ENCODE assay signal across 1 cellular context in the genomic region with DNA sequence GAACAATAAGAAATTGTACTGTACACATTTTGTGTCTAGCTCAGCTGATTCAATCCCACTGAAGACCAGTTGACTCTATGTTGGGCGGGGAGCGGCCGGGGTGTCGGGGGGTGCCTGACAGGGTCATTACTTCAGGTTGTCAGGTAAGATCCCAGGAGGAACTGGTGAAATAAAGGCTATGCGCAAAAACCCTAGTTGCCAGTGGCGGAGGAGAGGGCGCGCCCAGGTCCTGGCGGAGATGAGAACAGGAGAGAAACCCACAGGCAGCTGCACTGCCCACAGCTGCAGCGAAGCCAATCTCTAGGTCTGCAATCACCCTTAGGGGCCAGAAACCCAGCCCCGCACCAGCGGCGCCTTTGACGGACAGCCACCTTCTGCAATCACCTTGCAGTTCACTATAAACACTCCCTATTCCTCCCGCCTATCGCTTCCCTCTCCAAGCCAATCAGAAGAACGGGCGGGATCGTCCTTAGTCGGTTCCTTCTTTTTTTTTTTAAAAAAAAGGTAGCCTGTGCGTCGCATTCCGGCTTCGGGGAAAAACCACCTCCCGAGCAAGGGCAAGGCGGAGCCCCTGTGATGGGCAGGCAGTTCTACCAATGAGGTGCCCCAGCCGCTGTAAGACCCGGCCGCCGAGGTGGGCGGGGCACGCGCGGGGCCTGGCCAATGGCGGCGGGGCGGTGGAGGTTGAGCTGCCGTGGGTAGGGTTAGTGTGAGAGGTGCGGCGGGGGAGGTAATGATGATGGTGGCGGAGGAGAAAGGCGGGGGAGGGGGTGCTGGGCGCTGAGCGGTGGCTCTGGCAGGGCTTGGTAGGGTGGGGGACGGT.
TF ChIP-seq lines count a peak whose summit lies in the region.

A gene (plus strand): TSS at position 707 of the 823 bp plus-strand sequence. CDS start 1,479 bp downstream, outside the sequence.

TF ChIP-seq in HepG2, 621 proteins besides CTCF, POLR2A, EP300 and RAD21 (continued from another document and continues in another):
- TF ChIP-seq, protein P1, sequence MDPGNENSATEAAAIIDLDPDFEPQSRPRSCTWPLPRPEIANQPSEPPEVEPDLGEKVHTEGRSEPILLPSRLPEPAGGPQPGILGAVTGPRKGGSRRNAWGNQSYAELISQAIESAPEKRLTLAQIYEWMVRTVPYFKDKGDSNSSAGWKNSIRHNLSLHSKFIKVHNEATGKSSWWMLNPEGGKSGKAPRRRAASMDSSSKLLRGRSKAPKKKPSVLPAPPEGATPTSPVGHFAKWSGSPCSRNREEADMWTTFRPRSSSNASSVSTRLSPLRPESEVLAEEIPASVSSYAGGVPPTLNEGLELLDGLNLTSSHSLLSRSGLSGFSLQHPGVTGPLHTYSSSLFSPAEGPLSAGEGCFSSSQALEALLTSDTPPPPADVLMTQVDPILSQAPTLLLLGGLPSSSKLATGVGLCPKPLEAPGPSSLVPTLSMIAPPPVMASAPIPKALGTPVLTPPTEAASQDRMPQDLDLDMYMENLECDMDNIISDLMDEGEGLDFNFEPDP (CRISPR knock-in tag; conservative IDR thresholded peaks at IDR 0.05): no peak
- TF ChIP-seq RBM22 (optimal IDR thresholded peaks at IDR 0.05; ENCODE audit: low read length): peak; percentile 53
- TF ChIP-seq, protein P2, sequence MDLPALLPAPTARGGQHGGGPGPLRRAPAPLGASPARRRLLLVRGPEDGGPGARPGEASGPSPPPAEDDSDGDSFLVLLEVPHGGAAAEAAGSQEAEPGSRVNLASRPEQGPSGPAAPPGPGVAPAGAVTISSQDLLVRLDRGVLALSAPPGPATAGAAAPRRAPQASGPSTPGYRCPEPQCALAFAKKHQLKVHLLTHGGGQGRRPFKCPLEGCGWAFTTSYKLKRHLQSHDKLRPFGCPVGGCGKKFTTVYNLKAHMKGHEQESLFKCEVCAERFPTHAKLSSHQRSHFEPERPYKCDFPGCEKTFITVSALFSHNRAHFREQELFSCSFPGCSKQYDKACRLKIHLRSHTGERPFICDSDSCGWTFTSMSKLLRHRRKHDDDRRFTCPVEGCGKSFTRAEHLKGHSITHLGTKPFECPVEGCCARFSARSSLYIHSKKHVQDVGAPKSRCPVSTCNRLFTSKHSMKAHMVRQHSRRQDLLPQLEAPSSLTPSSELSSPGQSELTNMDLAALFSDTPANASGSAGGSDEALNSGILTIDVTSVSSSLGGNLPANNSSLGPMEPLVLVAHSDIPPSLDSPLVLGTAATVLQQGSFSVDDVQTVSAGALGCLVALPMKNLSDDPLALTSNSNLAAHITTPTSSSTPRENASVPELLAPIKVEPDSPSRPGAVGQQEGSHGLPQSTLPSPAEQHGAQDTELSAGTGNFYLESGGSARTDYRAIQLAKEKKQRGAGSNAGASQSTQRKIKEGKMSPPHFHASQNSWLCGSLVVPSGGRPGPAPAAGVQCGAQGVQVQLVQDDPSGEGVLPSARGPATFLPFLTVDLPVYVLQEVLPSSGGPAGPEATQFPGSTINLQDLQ (CRISPR knock-in tag; IDR thresholded peaks at IDR 0.05): no peak
- TF ChIP-seq FOSL2 (CRISPR knock-in tag; IDR thresholded peaks at IDR 0.05): peak; percentile 12; the same call in 1 of the 2 replicates
- TF ChIP-seq, protein P3, sequence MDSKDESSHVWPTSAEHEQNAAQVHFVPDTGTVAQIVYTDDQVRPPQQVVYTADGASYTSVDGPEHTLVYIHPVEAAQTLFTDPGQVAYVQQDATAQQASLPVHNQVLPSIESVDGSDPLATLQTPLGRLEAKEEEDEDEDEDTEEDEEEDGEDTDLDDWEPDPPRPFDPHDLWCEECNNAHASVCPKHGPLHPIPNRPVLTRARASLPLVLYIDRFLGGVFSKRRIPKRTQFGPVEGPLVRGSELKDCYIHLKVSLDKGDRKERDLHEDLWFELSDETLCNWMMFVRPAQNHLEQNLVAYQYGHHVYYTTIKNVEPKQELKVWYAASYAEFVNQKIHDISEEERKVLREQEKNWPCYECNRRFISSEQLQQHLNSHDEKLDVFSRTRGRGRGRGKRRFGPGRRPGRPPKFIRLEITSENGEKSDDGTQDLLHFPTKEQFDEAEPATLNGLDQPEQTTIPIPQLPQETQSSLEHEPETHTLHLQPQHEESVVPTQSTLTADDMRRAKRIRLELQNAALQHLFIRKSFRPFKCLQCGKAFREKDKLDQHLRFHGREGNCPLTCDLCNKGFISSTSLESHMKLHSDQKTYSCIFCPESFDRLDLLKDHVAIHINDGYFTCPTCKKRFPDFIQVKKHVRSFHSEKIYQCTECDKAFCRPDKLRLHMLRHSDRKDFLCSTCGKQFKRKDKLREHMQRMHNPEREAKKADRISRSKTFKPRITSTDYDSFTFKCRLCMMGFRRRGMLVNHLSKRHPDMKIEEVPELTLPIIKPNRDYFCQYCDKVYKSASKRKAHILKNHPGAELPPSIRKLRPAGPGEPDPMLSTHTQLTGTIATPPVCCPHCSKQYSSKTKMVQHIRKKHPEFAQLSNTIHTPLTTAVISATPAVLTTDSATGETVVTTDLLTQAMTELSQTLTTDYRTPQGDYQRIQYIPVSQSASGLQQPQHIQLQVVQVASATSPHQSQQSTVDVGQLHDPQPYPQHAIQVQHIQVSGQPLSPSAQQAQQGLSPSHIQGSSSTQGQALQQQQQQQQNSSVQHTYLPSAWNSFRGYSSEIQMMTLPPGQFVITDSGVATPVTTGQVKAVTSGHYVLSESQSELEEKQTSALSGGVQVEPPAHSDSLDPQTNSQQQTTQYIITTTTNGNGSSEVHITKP (CRISPR knock-in tag; IDR thresholded peaks at IDR 0.05; ENCODE audit: low read depth): peak; percentile 66; the same call in 1 of the 2 replicates
- TF ChIP-seq CHD2 (IDR thresholded peaks at IDR 0.05; ENCODE audit: low read depth, low read length): no peak; the same call in 1 of the 2 replicates
- TF ChIP-seq ZFP1 (CRISPR knock-in tag; IDR thresholded peaks at IDR 0.05): peak; percentile 16; the same call in 1 of the 2 replicates
- TF ChIP-seq ISL2 (CRISPR knock-in tag; IDR thresholded peaks at IDR 0.05): peak; percentile 44; the same call in 1 of the 2 replicates
- TF ChIP-seq ZNF552 (CRISPR knock-in tag; IDR thresholded peaks at IDR 0.05; ENCODE audit: borderline replicate concordance): no peak
- peak; percentile 47; the same call in 1 of the 2 replicates for TF ChIP-seq ZNF333 (CRISPR knock-in tag; IDR thresholded peaks at IDR 0.05; ENCODE audit: borderline replicate concordance)
- TF ChIP-seq HNF4G (IDR thresholded peaks at IDR 0.05; ENCODE audit: borderline replicate concordance, low read depth, low read length): no peak
- no peak for TF ChIP-seq HNF4G (CRISPR knock-in tag; IDR thresholded peaks at IDR 0.05; ENCODE audit: borderline replicate concordance, low read depth)
- 0 out of 2 replicates have a peak, but pooled peaks have one; percentile 33 for TF ChIP-seq ETV5 (CRISPR knock-in tag; IDR thresholded peaks at IDR 0.05; ENCODE audit: borderline replicate concordance)
- TF ChIP-seq ZNF350 (CRISPR knock-in tag; IDR thresholded peaks at IDR 0.05; ENCODE audit: borderline replicate concordance, low read depth): no peak
- TF ChIP-seq, protein P4, sequence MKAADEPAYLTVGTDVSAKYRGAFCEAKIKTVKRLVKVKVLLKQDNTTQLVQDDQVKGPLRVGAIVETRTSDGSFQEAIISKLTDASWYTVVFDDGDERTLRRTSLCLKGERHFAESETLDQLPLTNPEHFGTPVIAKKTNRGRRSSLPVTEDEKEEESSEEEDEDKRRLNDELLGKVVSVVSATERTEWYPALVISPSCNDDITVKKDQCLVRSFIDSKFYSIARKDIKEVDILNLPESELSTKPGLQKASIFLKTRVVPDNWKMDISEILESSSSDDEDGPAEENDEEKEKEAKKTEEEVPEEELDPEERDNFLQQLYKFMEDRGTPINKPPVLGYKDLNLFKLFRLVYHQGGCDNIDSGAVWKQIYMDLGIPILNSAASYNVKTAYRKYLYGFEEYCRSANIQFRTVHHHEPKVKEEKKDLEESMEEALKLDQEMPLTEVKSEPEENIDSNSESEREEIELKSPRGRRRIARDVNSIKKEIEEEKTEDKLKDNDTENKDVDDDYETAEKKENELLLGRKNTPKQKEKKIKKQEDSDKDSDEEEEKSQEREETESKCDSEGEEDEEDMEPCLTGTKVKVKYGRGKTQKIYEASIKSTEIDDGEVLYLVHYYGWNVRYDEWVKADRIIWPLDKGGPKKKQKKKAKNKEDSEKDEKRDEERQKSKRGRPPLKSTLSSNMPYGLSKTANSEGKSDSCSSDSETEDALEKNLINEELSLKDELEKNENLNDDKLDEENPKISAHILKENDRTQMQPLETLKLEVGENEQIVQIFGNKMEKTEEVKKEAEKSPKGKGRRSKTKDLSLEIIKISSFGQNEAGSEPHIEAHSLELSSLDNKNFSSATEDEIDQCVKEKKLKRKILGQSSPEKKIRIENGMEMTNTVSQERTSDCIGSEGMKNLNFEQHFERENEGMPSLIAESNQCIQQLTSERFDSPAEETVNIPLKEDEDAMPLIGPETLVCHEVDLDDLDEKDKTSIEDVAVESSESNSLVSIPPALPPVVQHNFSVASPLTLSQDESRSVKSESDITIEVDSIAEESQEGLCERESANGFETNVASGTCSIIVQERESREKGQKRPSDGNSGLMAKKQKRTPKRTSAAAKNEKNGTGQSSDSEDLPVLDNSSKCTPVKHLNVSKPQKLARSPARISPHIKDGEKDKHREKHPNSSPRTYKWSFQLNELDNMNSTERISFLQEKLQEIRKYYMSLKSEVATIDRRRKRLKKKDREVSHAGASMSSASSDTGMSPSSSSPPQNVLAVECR (CRISPR knock-in tag; IDR thresholded peaks at IDR 0.05; ENCODE audit: borderline replicate concordance): peak; percentile 40; the same call in 1 of the 2 replicates
- no peak for TF ChIP-seq RNF2 (conservative IDR thresholded peaks at IDR 0.05; ENCODE audit: low read depth)
- TF ChIP-seq ATRX (CRISPR knock-in tag; IDR thresholded peaks at IDR 0.05; ENCODE audit: borderline replicate concordance): no peak
- no peak for TF ChIP-seq POLR2AphosphoS2 (IDR thresholded peaks at IDR 0.05; ENCODE audit: low read depth, low read length)
- 0 out of 2 replicates have a peak, but pooled peaks have one; percentile 15 for TF ChIP-seq GTF3A (CRISPR knock-in tag; conservative IDR thresholded peaks at IDR 0.05)
- TF ChIP-seq ZNF670 (CRISPR knock-in tag; IDR thresholded peaks at IDR 0.05; ENCODE audit: borderline replicate concordance): 0 out of 2 replicates have a peak, but pooled peaks have one; percentile 66
- no peak for TF ChIP-seq ARNT (IDR thresholded peaks at IDR 0.05)
- TF ChIP-seq, protein P5, sequence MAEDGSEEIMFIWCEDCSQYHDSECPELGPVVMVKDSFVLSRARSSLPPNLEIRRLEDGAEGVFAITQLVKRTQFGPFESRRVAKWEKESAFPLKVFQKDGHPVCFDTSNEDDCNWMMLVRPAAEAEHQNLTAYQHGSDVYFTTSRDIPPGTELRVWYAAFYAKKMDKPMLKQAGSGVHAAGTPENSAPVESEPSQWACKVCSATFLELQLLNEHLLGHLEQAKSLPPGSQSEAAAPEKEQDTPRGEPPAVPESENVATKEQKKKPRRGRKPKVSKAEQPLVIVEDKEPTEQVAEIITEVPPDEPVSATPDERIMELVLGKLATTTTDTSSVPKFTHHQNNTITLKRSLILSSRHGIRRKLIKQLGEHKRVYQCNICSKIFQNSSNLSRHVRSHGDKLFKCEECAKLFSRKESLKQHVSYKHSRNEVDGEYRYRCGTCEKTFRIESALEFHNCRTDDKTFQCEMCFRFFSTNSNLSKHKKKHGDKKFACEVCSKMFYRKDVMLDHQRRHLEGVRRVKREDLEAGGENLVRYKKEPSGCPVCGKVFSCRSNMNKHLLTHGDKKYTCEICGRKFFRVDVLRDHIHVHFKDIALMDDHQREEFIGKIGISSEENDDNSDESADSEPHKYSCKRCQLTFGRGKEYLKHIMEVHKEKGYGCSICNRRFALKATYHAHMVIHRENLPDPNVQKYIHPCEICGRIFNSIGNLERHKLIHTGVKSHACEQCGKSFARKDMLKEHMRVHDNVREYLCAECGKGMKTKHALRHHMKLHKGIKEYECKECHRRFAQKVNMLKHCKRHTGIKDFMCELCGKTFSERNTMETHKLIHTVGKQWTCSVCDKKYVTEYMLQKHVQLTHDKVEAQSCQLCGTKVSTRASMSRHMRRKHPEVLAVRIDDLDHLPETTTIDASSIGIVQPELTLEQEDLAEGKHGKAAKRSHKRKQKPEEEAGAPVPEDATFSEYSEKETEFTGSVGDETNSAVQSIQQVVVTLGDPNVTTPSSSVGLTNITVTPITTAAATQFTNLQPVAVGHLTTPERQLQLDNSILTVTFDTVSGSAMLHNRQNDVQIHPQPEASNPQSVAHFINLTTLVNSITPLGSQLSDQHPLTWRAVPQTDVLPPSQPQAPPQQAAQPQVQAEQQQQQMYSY (CRISPR knock-in tag; IDR thresholded peaks at IDR 0.05): no peak
- peak; percentile 67 for TF ChIP-seq SRSF1 (optimal IDR thresholded peaks at IDR 0.05; ENCODE audit: low read depth, low read length)
- TF ChIP-seq, protein P6, sequence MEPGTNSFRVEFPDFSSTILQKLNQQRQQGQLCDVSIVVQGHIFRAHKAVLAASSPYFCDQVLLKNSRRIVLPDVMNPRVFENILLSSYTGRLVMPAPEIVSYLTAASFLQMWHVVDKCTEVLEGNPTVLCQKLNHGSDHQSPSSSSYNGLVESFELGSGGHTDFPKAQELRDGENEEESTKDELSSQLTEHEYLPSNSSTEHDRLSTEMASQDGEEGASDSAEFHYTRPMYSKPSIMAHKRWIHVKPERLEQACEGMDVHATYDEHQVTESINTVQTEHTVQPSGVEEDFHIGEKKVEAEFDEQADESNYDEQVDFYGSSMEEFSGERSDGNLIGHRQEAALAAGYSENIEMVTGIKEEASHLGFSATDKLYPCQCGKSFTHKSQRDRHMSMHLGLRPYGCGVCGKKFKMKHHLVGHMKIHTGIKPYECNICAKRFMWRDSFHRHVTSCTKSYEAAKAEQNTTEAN (CRISPR knock-in tag; conservative IDR thresholded peaks at IDR 0.05): peak; percentile 79
- TF ChIP-seq, protein P7, sequence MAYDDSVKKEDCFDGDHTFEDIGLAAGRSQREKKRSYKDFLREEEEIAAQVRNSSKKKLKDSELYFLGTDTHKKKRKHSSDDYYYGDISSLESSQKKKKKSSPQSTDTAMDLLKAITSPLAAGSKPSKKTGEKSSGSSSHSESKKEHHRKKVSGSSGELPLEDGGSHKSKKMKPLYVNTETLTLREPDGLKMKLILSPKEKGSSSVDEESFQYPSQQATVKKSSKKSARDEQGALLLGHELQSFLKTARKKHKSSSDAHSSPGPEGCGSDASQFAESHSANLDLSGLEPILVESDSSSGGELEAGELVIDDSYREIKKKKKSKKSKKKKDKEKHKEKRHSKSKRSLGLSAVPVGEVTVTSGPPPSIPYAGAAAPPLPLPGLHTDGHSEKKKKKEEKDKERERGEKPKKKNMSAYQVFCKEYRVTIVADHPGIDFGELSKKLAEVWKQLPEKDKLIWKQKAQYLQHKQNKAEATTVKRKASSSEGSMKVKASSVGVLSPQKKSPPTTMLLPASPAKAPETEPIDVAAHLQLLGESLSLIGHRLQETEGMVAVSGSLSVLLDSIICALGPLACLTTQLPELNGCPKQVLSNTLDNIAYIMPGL (CRISPR knock-in tag; IDR thresholded peaks at IDR 0.05; ENCODE audit: borderline replicate concordance in 1 of 2, low read depth in 1 of 2): peak; percentile 11 to 14; a peak in 1 of 4 replicates
- TF ChIP-seq, protein P8, sequence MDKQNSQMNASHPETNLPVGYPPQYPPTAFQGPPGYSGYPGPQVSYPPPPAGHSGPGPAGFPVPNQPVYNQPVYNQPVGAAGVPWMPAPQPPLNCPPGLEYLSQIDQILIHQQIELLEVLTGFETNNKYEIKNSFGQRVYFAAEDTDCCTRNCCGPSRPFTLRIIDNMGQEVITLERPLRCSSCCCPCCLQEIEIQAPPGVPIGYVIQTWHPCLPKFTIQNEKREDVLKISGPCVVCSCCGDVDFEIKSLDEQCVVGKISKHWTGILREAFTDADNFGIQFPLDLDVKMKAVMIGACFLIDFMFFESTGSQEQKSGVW (CRISPR knock-in tag; IDR thresholded peaks at IDR 0.05; ENCODE audit: borderline replicate concordance): no peak
- TF ChIP-seq ZNF619 (CRISPR knock-in tag; IDR thresholded peaks at IDR 0.05): 0 out of 2 replicates have a peak, but pooled peaks have one; percentile 5
